ENCODE assay signal across 15 cellular contexts in the genomic region with DNA sequence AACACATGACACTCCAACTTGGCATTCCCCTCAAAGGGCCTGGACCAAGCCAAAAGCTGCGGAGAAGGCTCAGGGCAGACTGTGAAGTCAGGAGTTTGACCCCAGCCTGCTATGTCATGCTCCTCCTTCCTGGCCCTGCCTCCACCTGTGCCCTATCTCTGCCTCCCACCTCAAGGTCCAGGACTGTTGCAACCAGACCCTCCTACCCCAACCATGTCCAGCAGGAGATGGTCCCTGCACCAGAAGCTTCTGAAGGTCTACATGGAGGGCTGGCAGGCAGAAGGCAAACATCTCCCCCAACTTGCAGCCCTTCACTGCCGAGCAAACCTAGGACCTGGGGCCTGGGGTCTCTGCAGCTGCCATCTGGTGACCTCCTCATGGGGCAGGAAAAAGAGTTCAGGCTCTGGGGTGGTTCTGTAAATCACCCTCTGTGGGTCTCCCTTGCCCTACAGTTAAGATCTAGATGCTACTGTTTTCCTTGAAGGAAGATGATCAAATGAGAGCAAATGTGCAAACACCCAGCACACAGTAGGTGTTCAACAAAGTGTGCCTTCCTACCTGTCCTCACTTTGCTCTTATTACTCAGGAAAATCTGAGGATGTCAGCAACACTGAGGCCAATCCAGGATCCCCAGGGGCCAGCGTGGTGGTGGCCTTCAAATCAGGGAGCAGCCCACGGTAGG. TPM values are rescaled to one million over a fixed set of nuclear protein-coding genes. Genes with fewer than 3 reads are reported as not detected.
DNase-seq lines count a peak whose midpoint lies in the region; ATAC-seq, FAIRE-seq and TF ChIP-seq lines count a peak whose summit lies in the region.
"Had no signal": no experiment of that assay in that cellular context is flagged by ENCODE, and none has a peak within 500 bp of the region (broad histone marks: within the 10 kb centered on the region; RNA-seq: fewer than 3 reads in every experiment).

No MANE protein-coding gene starts in this region.

- TF ChIP-seq EP300 in A549 (IDR thresholded peaks at IDR 0.05) = no peak

- FAIRE-seq in A549 (lab: Jason Lieb, UNC) = no peak
- FAIRE-seq: A204.1 had no signal

- TF ChIP-seq RAD21 in A549 (conservative IDR thresholded peaks at IDR 0.05 in 1 of 2, IDR thresholded peaks at IDR 0.05 in 1 of 2) = no peak

- TF ChIP-seq CTCF in A549 (IDR thresholded peaks at IDR 0.05) = no peak
- no peak for TF ChIP-seq CTCF in GM23338 (conservative IDR thresholded peaks at IDR 0.05; ENCODE audit: low read depth in 2 of 2)
- TF ChIP-seq CTCF in OCI-LY7 (conservative IDR thresholded peaks at IDR 0.05; ENCODE audit: low read length) = no peak

- H4K20me1 ChIP-seq in GM23338 (replicated peaks; ENCODE audit: insufficient read depth) = no peaks in the 10 kb centered on the region
- H4K20me1 ChIP-seq in OCI-LY7 (ENCODE audit: insufficient read depth, low read length) = no peaks in the 10 kb centered on the region

- no peaks in the 10 kb centered on the region for H3K9me2 ChIP-seq in GM23338 (ENCODE audit: insufficient read depth)
- no peaks in the 10 kb centered on the region for H3K9me2 ChIP-seq in OCI-LY7 (ENCODE audit: insufficient read depth, low read length)

- no peak overlapping the region for H3K4me3 ChIP-seq in A549
- H3K4me3 ChIP-seq in GM23338 = no peak overlapping the region
- H3K4me3 ChIP-seq in OCI-LY7 (ENCODE audit: low read depth, low read length, poor library complexity, severe bottlenecking) = no peak overlapping the region
- H3K4me3 ChIP-seq: HAP-1, SJSA1 had no signal

- ATAC-seq in A549 = no peak; a peak in 1 of 6 replicates
- no peak for ATAC-seq in GM23338
- ATAC-seq in memory B cell (ENCODE audit: low read depth) = no peak
- ATAC-seq in GM21717 (IDR thresholded peaks at IDR 0.05; ENCODE audit: unreplicated experiment) = no peak
- ATAC-seq in HG03460 (IDR thresholded peaks at IDR 0.05; ENCODE audit: unreplicated experiment) = no peak

- H3K9me3 ChIP-seq in A549 (no peaks in the 10 kb centered on the region), OCI-LY7 (ENCODE audit: low read length) (no peaks in the 10 kb centered on the region)
- H3K9me3 ChIP-seq: HAP-1, SJSA1 had no signal

- H3K4me2 ChIP-seq in A549 (peak overlapping the region; percentile 39; the same call in 1 of the 3 replicates), GM23338 (no peak overlapping the region), OCI-LY7 (ENCODE audit: low read length) (peak overlapping the region; percentile 37)

- H3K4me1 Mint-ChIP-seq in GM23338 = peaks cover 25% of the 10 kb centered on the region; the same call in 2 of the 3 replicates
- peaks cover 31% of the 10 kb centered on the region for H3K4me1 Mint-ChIP-seq in memory B cell

- TF ChIP-seq POLR2A in A549 (IDR thresholded peaks at IDR 0.05; ENCODE audit: low read length) = no peak

- H3K36me3 ChIP-seq in GM23338 (ENCODE audit: insufficient read depth) (no peaks in the 10 kb centered on the region), OCI-LY7 (ENCODE audit: insufficient read depth, low read length) (no peaks in the 10 kb centered on the region)
- H3K36me3 ChIP-seq: HAP-1, SJSA1 had no signal

- H3K4me3 Mint-ChIP-seq in GM23338 (no peak overlapping the region), memory B cell (no peak overlapping the region)

- H3K27me3 ChIP-seq in GM23338 (ENCODE audit: insufficient read depth) = no peaks in the 10 kb centered on the region

- DNase-seq in A549 (ENCODE audit: low read depth in 1 of 2, low spot score in 1 of 2) = no peak
- no peak for DNase-seq in GM23338 (ENCODE audit: low spot score)
- DNase-seq in OCI-LY7 (ENCODE audit: low spot score) = no peak
- no peak for DNase-seq in memory B cell (ENCODE audit: low spot score in 2 of 2)
- DNase-seq in SW480 (ENCODE audit: low spot score) = no peak
- DNase-seq in HCEC 1CT = no peak
- DNase-seq: NCI-H1417 treated with DMSO at 0.1 percent for 48 hours had no signal

- intact Hi-C loops in OCI-LY7 (cut with micrococcal nuclease; ENCODE audit: unreplicated experiment) = loop anchor here (2.0 kb wide), 1 partner anchor 72 kb away; the partner anchor contains the start of gene ULK3

- POLR2A ChIA-PET in A549 (lab: Yijun Ruan, JAX) (interaction anchor here (1.0 kb wide), 1 partner anchor 11 kb away, joined by 3 read pairs; the partner anchor contains the start of gene CSK), OCI-LY7 (lab: Charles Lee) (interaction anchor here (0.6 to 11.4 kb wide), 4 partner anchors 19 to 396 kb away, joined by 3 to 221 read pairs (median 6); no protein-coding TSS in a partner anchor)

- H3K27me3 Mint-ChIP-seq in GM23338 (ENCODE audit: insufficient read depth, low read depth, poor library complexity) = peaks cover 17% of the 10 kb centered on the region
- H3K27me3 Mint-ChIP-seq in memory B cell = peaks cover 4% of the 10 kb centered on the region

- H3K9me3 Mint-ChIP-seq in GM23338 (no peaks in the 10 kb centered on the region), memory B cell (no peaks in the 10 kb centered on the region)
- H3K9me3 Mint-ChIP-seq: CD14-positive monocyte had no signal

- BruUV-seq in OCI-LY7 (replicated peaks; lab: Mats Ljungman, UMichigan) = no TSS peak

- H3K27ac ChIP-seq in A549 = no peak overlapping the region
- H3K27ac ChIP-seq in GM23338 (ENCODE audit: low read depth) = no peak overlapping the region
- no peak overlapping the region for H3K27ac ChIP-seq in OCI-LY7 (ENCODE audit: low read depth, low read length, poor library complexity, severe bottlenecking)
- H3K27ac ChIP-seq: SJSA1 had no signal

- 46% methylated on average over 4 of the region's 4 CpGs for WGBS in A549 (ENCODE audit: missing lambda C conversion rate)

- no peaks in the 10 kb centered on the region for H3K79me2 ChIP-seq in GM23338 (replicated peaks; ENCODE audit: insufficient read depth)
- peaks cover 2% of the 10 kb centered on the region; the same call in 1 of the 2 replicates for H3K79me2 ChIP-seq in OCI-LY7 (ENCODE audit: insufficient read depth, low read depth, low read length)

- H3K36me3 Mint-ChIP-seq in GM23338 (ENCODE audit: low read depth) (no peaks in the 10 kb centered on the region), memory B cell (no peaks in the 10 kb centered on the region)
- H3K36me3 Mint-ChIP-seq: CD14-positive monocyte had no signal

- 0 out of 2 replicates have a peak, but pooled peaks cover 3% of the 10 kb centered on the region for H3F3A ChIP-seq in GM23338 (replicated peaks; ENCODE audit: low read depth)

- CTCF ChIA-PET in A549 (lab: Yijun Ruan, JAX) (interaction anchor here (0.5 to 65.6 kb wide), 55 partner anchors 10 to 543 kb away, joined by 3 to 1908 read pairs (median 4); partner anchors contain the start of genes COX5A, CPLX3, CSK and CYP1A2), OCI-LY7 (lab: Charles Lee; ENCODE audit: unreplicated experiment) (interaction anchor here (1.2 to 2.0 kb wide), 6 partner anchors 13 to 138 kb away, joined by 3 to 14 read pairs (median 8); no protein-coding TSS in a partner anchor)

- H3K4me1 ChIP-seq in A549 = peaks cover 7% of the 10 kb centered on the region; the same call in 2 of the 3 replicates
- peaks cover 8% of the 10 kb centered on the region; the same call in 1 of the 2 replicates for H3K4me1 ChIP-seq in GM23338 (ENCODE audit: insufficient read depth)
- peaks cover 55% of the 10 kb centered on the region for H3K4me1 ChIP-seq in OCI-LY7 (ENCODE audit: insufficient read depth, low read length, poor library complexity, severe bottlenecking)

- peak overlapping the region; percentile 66; the same call in 1 of the 2 replicates for H2AFZ ChIP-seq in GM23338
- H2AFZ ChIP-seq in OCI-LY7 (ENCODE audit: low read length) = no peak overlapping the region

- H3K27ac Mint-ChIP-seq in GM23338 (no peak overlapping the region), memory B cell (peak overlapping the region; percentile 28)

RNA-seq across cellular contexts. Expression of gene CSK, which starts 11.5 kb away (rescaled TPM):
- polyA plus RNA-seq in A549 (2011; rRNA removed) = 17.8 and 22.2 TPM in 2 replicates
- polyA plus RNA-seq in A549 (2012; cell fraction: cytosol; rRNA removed) = 55.3 and 62.7 TPM in 2 replicates
- 86.8 and 128 TPM in 2 replicates for polyA plus RNA-seq in A549 (2012; cell fraction: nucleus; rRNA removed)
- polyA plus RNA-seq in A549 (2017; fragmentation: RNase III; extraction: RNeasy Plus Mini Kit Qiagen cat#74134 plus additional on column Dnase treatment) = 56.7 to 63.0 TPM (median 61.6 TPM) in 3 replicates
- 42.9 and 46.8 TPM in 2 replicates for polyA minus RNA-seq in A549 (2011; rRNA and poly(A)+ RNA removed)
- 27.5 and 29.9 TPM in 2 replicates for total RNA-seq in GM23338 (2014; rRNA removed; shearing (Covaris generic))
- 13.6 and 16.5 TPM in 2 replicates for polyA plus RNA-seq in GM23338 (2016; fragmentation: Nextera tagmentation; extraction: Ambion mirVana)
- 106 and 112 TPM in 2 replicates for total RNA-seq in OCI-LY7 (2014; rRNA removed; shearing (Covaris generic))
- total RNA-seq in OCI-LY7 (2022) = 318 and 355 TPM in 2 replicates

RNA-seq across cellular contexts. Expression of gene CYP1A2, which starts 21.7 kb away (rescaled TPM):
- polyA plus RNA-seq in A549 (2011; rRNA removed) (not detected in 2 replicates), A549 (2017; fragmentation: RNase III; extraction: RNeasy Plus Mini Kit Qiagen cat#74134 plus additional on column Dnase treatment) (not detected in 3 replicates), GM23338 (2016; fragmentation: Nextera tagmentation; extraction: Ambion mirVana) (not detected in 2 replicates)
- not detected in 2 replicates for polyA plus RNA-seq in A549 (2012; cell fraction: cytosol; rRNA removed)
- not detected in 2 replicates for polyA plus RNA-seq in A549 (2012; cell fraction: nucleus; rRNA removed)
- not detected in 2 replicates for polyA minus RNA-seq in A549 (2011; rRNA and poly(A)+ RNA removed)
- total RNA-seq in GM23338 (2014; rRNA removed; shearing (Covaris generic)) = not detected in 2 replicates
- total RNA-seq in OCI-LY7 (2014; rRNA removed; shearing (Covaris generic)) = not detected in 2 replicates
- total RNA-seq in OCI-LY7 (2022) = not detected in 2 replicates
- total RNA-seq: Daoy, LHCN-M2, SJSA1 had no signal
- polyA plus RNA-seq: CD14-positive monocyte had no signal

RNA-seq across cellular contexts. Expression of gene LMAN1L, which starts 42.3 kb away (rescaled TPM):
- not detected in 2 replicates for polyA plus RNA-seq in A549 (2011; rRNA removed)
- not detected in 2 replicates for polyA plus RNA-seq in A549 (2012; cell fraction: cytosol; rRNA removed)
- polyA plus RNA-seq in A549 (2012; cell fraction: nucleus; rRNA removed) = 0.16 and 0.47 TPM in 2 replicates
- not detected in 3 replicates for polyA plus RNA-seq in A549 (2017; fragmentation: RNase III; extraction: RNeasy Plus Mini Kit Qiagen cat#74134 plus additional on column Dnase treatment)
- 0.08 TPM in 1 of 2 replicates, not detected in the other for polyA minus RNA-seq in A549 (2011; rRNA and poly(A)+ RNA removed)
- not detected in 2 replicates for total RNA-seq in GM23338 (2014; rRNA removed; shearing (Covaris generic))
- not detected in 2 replicates for polyA plus RNA-seq in GM23338 (2016; fragmentation: Nextera tagmentation; extraction: Ambion mirVana)
- 0.09 TPM in 1 of 2 replicates, not detected in the other for total RNA-seq in OCI-LY7 (2014; rRNA removed; shearing (Covaris generic))
- total RNA-seq in OCI-LY7 (2022) = 0.37 and 0.38 TPM in 2 replicates
- total RNA-seq: Daoy, SJSA1 had no signal
- polyA plus RNA-seq: CD14-positive monocyte had no signal

RNA-seq across cellular contexts. Expression of gene CYP1A1, which starts 45.0 kb away (rescaled TPM):
- polyA plus RNA-seq in A549 (2011; rRNA removed) (0.22 and 0.25 TPM in 2 replicates), A549 (2017; fragmentation: RNase III; extraction: RNeasy Plus Mini Kit Qiagen cat#74134 plus additional on column Dnase treatment) (0.46 to 0.62 TPM (median 0.50 TPM) in 3 replicates), GM23338 (2016; fragmentation: Nextera tagmentation; extraction: Ambion mirVana) (0.16 and 0.21 TPM in 2 replicates)
- polyA plus RNA-seq in A549 (2012; cell fraction: cytosol; rRNA removed) = 0.78 and 0.89 TPM in 2 replicates
- polyA plus RNA-seq in A549 (2012; cell fraction: nucleus; rRNA removed) = 1.1 and 1.3 TPM in 2 replicates
- 0.17 and 0.29 TPM in 2 replicates for polyA minus RNA-seq in A549 (2011; rRNA and poly(A)+ RNA removed)
- total RNA-seq in GM23338 (2014; rRNA removed; shearing (Covaris generic)) = 0.50 and 1.4 TPM in 2 replicates
- not detected in 2 replicates for total RNA-seq in OCI-LY7 (2014; rRNA removed; shearing (Covaris generic))
- total RNA-seq in OCI-LY7 (2022) = 0.22 and 0.29 TPM in 2 replicates
- total RNA-seq: LHCN-M2 had no signal
- polyA plus RNA-seq: CD14-positive monocyte had no signal

RNA-seq across cellular contexts. Expression of gene CPLX3, which starts 56.1 kb away (rescaled TPM):
- polyA plus RNA-seq in A549 (2011; rRNA removed) (0.05 TPM in 1 of 2 replicates, not detected in the other), A549 (2017; fragmentation: RNase III; extraction: RNeasy Plus Mini Kit Qiagen cat#74134 plus additional on column Dnase treatment) (not detected in 3 replicates), GM23338 (2016; fragmentation: Nextera tagmentation; extraction: Ambion mirVana) (0.21 TPM in 1 of 2 replicates, not detected in the other)
- polyA plus RNA-seq in A549 (2012; cell fraction: cytosol; rRNA removed) = not detected in 2 replicates
- polyA plus RNA-seq in A549 (2012; cell fraction: nucleus; rRNA removed) = 0.08 TPM in 1 of 2 replicates, not detected in the other
- not detected in 2 replicates for polyA minus RNA-seq in A549 (2011; rRNA and poly(A)+ RNA removed)
- total RNA-seq in GM23338 (2014; rRNA removed; shearing (Covaris generic)) = 0.62 and 0.66 TPM in 2 replicates
- total RNA-seq in OCI-LY7 (2014; rRNA removed; shearing (Covaris generic)) = 0.35 and 0.57 TPM in 2 replicates
- total RNA-seq in OCI-LY7 (2022) = 1.5 and 2.1 TPM in 2 replicates
- total RNA-seq: Daoy, LHCN-M2, SJSA1 had no signal
- polyA plus RNA-seq: CD14-positive monocyte had no signal
